ENCODE assay signal across 10 cellular contexts in the genomic region with DNA sequence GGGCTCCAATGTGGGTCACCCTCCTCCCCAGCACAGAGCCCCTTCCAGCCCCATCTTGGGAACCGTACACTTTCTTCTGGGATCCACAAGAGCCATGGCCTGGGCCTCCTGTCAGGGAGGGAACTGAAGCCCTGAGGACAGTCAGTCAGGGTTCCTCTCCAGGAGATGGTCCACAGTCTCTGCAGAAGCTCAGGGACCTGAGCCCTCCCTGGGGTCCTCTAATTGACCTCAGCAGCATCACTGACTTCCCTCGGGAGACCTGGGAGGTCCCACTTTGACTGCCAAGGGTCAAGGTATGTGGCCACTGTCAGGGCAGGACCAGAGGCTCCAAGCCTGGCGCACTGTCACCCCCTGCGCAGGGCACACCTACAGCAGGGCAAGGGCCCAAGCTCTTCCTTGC. TPM values are rescaled to one million over a fixed set of nuclear protein-coding genes. Genes with fewer than 3 reads are reported as not detected.
DNase-seq lines count a peak whose midpoint lies in the region; ATAC-seq and TF ChIP-seq lines count a peak whose summit lies in the region.
"Had no signal": no experiment of that assay in that cellular context is flagged by ENCODE, and none has a peak within 500 bp of the region (broad histone marks: within the 10 kb centered on the region; RNA-seq: fewer than 3 reads in every experiment).

No MANE protein-coding gene starts in this region.

- TF ChIP-seq EP300 in gastroesophageal sphincter (IDR thresholded peaks at IDR 0.05) = no peak

- peaks cover 0 to 3% of the 10 kb centered on the region in 2 donors for H3K36me3 Mint-ChIP-seq in activated T-cell treated with anti-CD3 and anti-CD28 coated beads, Interleukin-2, amount 50 U/mL, for 72 hours (ENCODE audit: insufficient read depth in 2 of 2)
- H3K36me3 Mint-ChIP-seq in activated T-cell treated with anti-CD3 and anti-CD28 coated beads, Interleukin-2, amount 50 U/mL, for 4 hours (ENCODE audit: insufficient read depth) = peaks cover 13% of the 10 kb centered on the region
- H3K36me3 Mint-ChIP-seq in activated T-helper 17 cell treated with anti-CD3 and anti-CD28 coated beads, Interleukin-2, amount 50 U/mL, for 72 hours (ENCODE audit: low read depth) = peaks cover 33% of the 10 kb centered on the region

- H3K27ac ChIP-seq in gastroesophageal sphincter (no peak overlapping the region), thyroid gland (peak overlapping the region; percentile 46 to 57 (median 53))
- H3K27ac ChIP-seq: gastrocnemius medialis, ovary had no signal

- intact Hi-C loops in thyroid gland (cut with DNase I) = no loop called here

- no peak for TF ChIP-seq CTCF in gastroesophageal sphincter (IDR thresholded peaks at IDR 0.05)
- TF ChIP-seq CTCF in thyroid gland (IDR thresholded peaks at IDR 0.05) = no peak

- H3K4me1 ChIP-seq in gastroesophageal sphincter (peaks cover 0 to 33% (median 0%) of the 10 kb centered on the region in 3 donors), thyroid gland (peaks cover 25 to 35% of the 10 kb centered on the region in 2 donors)
- H3K4me1 ChIP-seq: gastrocnemius medialis had no signal

- TF ChIP-seq POLR2A in gastroesophageal sphincter (IDR thresholded peaks at IDR 0.05) (no peak), thyroid gland (IDR thresholded peaks at IDR 0.05) (no peak)

- no peak for DNase-seq in activated T-cell treated with anti-CD3 and anti-CD28 coated beads, Interleukin-2, amount 50 U/mL, for 72 hours
- no peak for DNase-seq in activated T-cell treated with anti-CD3 and anti-CD28 coated beads, Interleukin-2, amount 50 U/mL, for 4 hours
- no peak for DNase-seq in thyroid gland
- DNase-seq in COLO668 (lab: John Stamatoyannopoulos, UW; ENCODE audit: unreplicated experiment) = no peak
- no peak for DNase-seq in cerebellar nuclear complex (lab: John Stamatoyannopoulos, UW)

- no peak overlapping the region for H3K4me3 ChIP-seq in gastroesophageal sphincter
- H3K4me3 ChIP-seq in thyroid gland (replicated peaks in 1 of 3) = no peak overlapping the region
- H3K4me3 ChIP-seq: gastrocnemius medialis, ovary had no signal

- H3K27ac Mint-ChIP-seq in activated T-cell treated with anti-CD3 and anti-CD28 coated beads, Interleukin-2, amount 50 U/mL, for 72 hours = no peak overlapping the region
- H3K27ac Mint-ChIP-seq in activated T-helper 17 cell treated with anti-CD3 and anti-CD28 coated beads, Interleukin-2, amount 50 U/mL, for 72 hours = no peak overlapping the region

- 100% methylated on average over 1 of the region's 4 CpGs; no CpG with 5 or more reads in 1 of the 2 donors for WGBS in gastroesophageal sphincter (ENCODE audit: low coverage in 1 of 2), 2 donors
- WGBS in thyroid gland, 2 donors = 89 to 93% methylated on average over 4 of the region's 4 CpGs

- H3K9me3 ChIP-seq in gastroesophageal sphincter (no peaks in the 10 kb centered on the region), thyroid gland (no peaks in the 10 kb centered on the region)
- H3K9me3 ChIP-seq: gastrocnemius medialis, ovary had no signal

- H3K27me3 Mint-ChIP-seq in activated T-cell treated with anti-CD3 and anti-CD28 coated beads, Interleukin-2, amount 50 U/mL, for 72 hours (ENCODE audit: low read depth) = no peaks in the 10 kb centered on the region
- no peaks in the 10 kb centered on the region for H3K27me3 Mint-ChIP-seq in activated T-cell treated with anti-CD3 and anti-CD28 coated beads, Interleukin-2, amount 50 U/mL, for 4 hours (ENCODE audit: low read depth)
- no peaks in the 10 kb centered on the region for H3K27me3 Mint-ChIP-seq in activated T-helper 17 cell treated with anti-CD3 and anti-CD28 coated beads, Interleukin-2, amount 50 U/mL, for 72 hours

- H3K36me3 ChIP-seq in gastroesophageal sphincter = peaks cover 0 to 62% of the 10 kb centered on the region in 2 donors
- peaks cover 8 to 30% of the 10 kb centered on the region in 2 donors for H3K36me3 ChIP-seq in thyroid gland
- H3K36me3 ChIP-seq: ovary had no signal

- peaks cover 7% of the 10 kb centered on the region for H3K4me1 Mint-ChIP-seq in activated T-cell treated with anti-CD3 and anti-CD28 coated beads, Interleukin-2, amount 50 U/mL, for 72 hours (ENCODE audit: low read depth)
- peaks cover 5% of the 10 kb centered on the region for H3K4me1 Mint-ChIP-seq in activated T-cell treated with anti-CD3 and anti-CD28 coated beads, Interleukin-2, amount 50 U/mL, for 4 hours (ENCODE audit: low read depth)
- H3K4me1 Mint-ChIP-seq in activated T-helper 17 cell treated with anti-CD3 and anti-CD28 coated beads, Interleukin-2, amount 50 U/mL, for 72 hours = peaks cover 5% of the 10 kb centered on the region

- H3K4me3 Mint-ChIP-seq in activated T-cell treated with anti-CD3 and anti-CD28 coated beads, Interleukin-2, amount 50 U/mL, for 72 hours = no peak overlapping the region
- H3K4me3 Mint-ChIP-seq in activated T-cell treated with anti-CD3 and anti-CD28 coated beads, Interleukin-2, amount 50 U/mL, for 4 hours = no peak overlapping the region
- H3K4me3 Mint-ChIP-seq in activated T-helper 17 cell treated with anti-CD3 and anti-CD28 coated beads, Interleukin-2, amount 50 U/mL, for 72 hours = no peak overlapping the region

- H3K27me3 ChIP-seq in gastroesophageal sphincter (no peaks in the 10 kb centered on the region), thyroid gland (no peaks in the 10 kb centered on the region)
- H3K27me3 ChIP-seq: gastrocnemius medialis, ovary had no signal

- ATAC-seq in activated T-cell treated with anti-CD3 and anti-CD28 coated beads, Interleukin-2, amount 50 U/mL, for 72 hours (replicated peaks in 1 of 2) = peak; percentile 30 to 39
- no peak for ATAC-seq in activated T-cell treated with anti-CD3 and anti-CD28 coated beads, Interleukin-2, amount 50 U/mL, for 4 hours
- ATAC-seq in HG02870 (IDR thresholded peaks at IDR 0.05; ENCODE audit: unreplicated experiment) (peak; percentile 4), gastroesophageal sphincter (peak; percentile 16)
- no peak for ATAC-seq in activated T-helper 17 cell treated with anti-CD3 and anti-CD28 coated beads, Interleukin-2, amount 50 U/mL, for 72 hours (replicated peaks)

- H3K9me3 Mint-ChIP-seq in activated T-cell treated with anti-CD3 and anti-CD28 coated beads, Interleukin-2, amount 50 U/mL, for 72 hours = no peaks in the 10 kb centered on the region
- no peaks in the 10 kb centered on the region for H3K9me3 Mint-ChIP-seq in activated T-cell treated with anti-CD3 and anti-CD28 coated beads, Interleukin-2, amount 50 U/mL, for 4 hours
- no peaks in the 10 kb centered on the region for H3K9me3 Mint-ChIP-seq in activated T-helper 17 cell treated with anti-CD3 and anti-CD28 coated beads, Interleukin-2, amount 50 U/mL, for 72 hours

RNA-seq across cellular contexts. Expression of gene NOD1, which starts 32.3 kb away (rescaled TPM):
- 10 to 100 TPM; 16.0 to 17.8 TPM for total RNA-seq in activated T-cell treated with anti-CD3 and anti-CD28 coated beads, Interleukin-2, amount 50 U/mL, for 72 hours
- total RNA-seq in activated T-cell treated with anti-CD3 and anti-CD28 coated beads, Interleukin-2, amount 50 U/mL, for 4 hours = 1 to 10 TPM; 4.1 to 5.4 (median 4.6) TPM
- total RNA-seq in gastroesophageal sphincter (10 to 100 TPM; 10.3 to 28.1 (median 16.9) TPM), thyroid gland (10 to 100 TPM; 15.6 to 50.4 (median 26.7) TPM)
- 10 to 100 TPM; 11.4 to 14.5 TPM for total RNA-seq in activated T-helper 17 cell treated with anti-CD3 and anti-CD28 coated beads, Interleukin-2, amount 50 U/mL, for 72 hours

RNA-seq across cellular contexts. Expression of gene GGCT, which starts 58.4 kb away (rescaled TPM):
- 10 to 100 TPM; 65.7 to 84.4 TPM for total RNA-seq in activated T-cell treated with anti-CD3 and anti-CD28 coated beads, Interleukin-2, amount 50 U/mL, for 72 hours
- total RNA-seq in activated T-cell treated with anti-CD3 and anti-CD28 coated beads, Interleukin-2, amount 50 U/mL, for 4 hours = 10 to 100 TPM; 66.0 to 75.5 (median 67.5) TPM
- total RNA-seq in gastroesophageal sphincter (10 to 100 TPM; 16.7 to 29.0 (median 23.7) TPM), thyroid gland (10 to 100 TPM; 24.1 to 47.0 (median 30.1) TPM)
- total RNA-seq in activated T-helper 17 cell treated with anti-CD3 and anti-CD28 coated beads, Interleukin-2, amount 50 U/mL, for 72 hours = 10 to 100 TPM; 35.5 to 68.3 TPM

Comparison
In these comparisons a context has a peak if more than half of its experiments do, and no peak if none do; other contexts are left out.
1. ATAC-seq: peak in activated T-cell treated with anti-CD3 and anti-CD28 coated beads, Interleukin-2, amount 50 U/mL, for 72 hours (2 of 2), HG02870 (single experiment) and gastroesophageal sphincter (single experiment); none in activated T-cell treated with anti-CD3 and anti-CD28 coated beads, Interleukin-2, amount 50 U/mL, for 4 hours (0 of 2) and activated T-helper 17 cell treated with anti-CD3 and anti-CD28 coated beads, Interleukin-2, amount 50 U/mL, for 72 hours (single experiment).
2. H3K27ac ChIP-seq: peak in thyroid gland (3 of 3); none in gastroesophageal sphincter (0 of 4).